Comparison of ENCODE assay signal across 19 cellular contexts in the genomic region with DNA sequence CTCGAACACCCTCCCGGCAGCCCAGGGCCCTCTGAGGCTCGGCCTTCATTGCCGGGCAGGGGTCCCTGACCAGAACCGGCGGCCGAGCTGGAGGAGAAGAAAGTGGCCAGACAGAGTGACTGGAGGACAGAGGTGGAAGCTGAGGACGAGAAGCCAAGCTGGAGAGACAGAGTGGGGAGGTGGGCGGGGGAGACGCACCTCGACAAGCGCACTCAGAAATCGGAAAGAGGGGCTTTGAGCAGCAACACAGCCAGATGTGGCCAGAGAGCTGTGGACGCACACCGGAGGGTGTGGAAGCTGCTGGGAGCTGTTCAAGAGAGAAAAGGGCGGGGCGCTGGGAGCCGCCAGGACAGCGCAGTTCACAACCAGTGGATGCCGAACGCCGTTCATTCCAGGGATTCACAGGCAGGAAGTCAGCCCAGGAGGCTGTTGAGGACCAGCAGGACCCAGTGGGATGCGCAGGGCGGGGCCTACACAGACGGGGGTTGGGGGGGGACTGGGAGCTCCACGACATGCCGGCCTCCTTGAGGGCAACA. TPM values are rescaled to one million over a fixed set of nuclear protein-coding genes. Genes with fewer than 3 reads are reported as not detected.
A peak's percentile ranks its signal among the peaks of the same experiment; 100 is the strongest.
DNase-seq lines count a peak whose midpoint lies in the region; ATAC-seq and TF ChIP-seq lines count a peak whose summit lies in the region.
"Had no signal": no experiment of that assay in that cellular context is flagged by ENCODE, and none has a peak within 500 bp of the region (broad histone marks: within the 10 kb centered on the region; RNA-seq: fewer than 3 reads in every experiment).

No MANE protein-coding gene starts in this region.

- no peaks in the 10 kb centered on the region for H3K9me3 Mint-ChIP-seq in activated CD4-positive, alpha-beta T cell treated with anti-CD3 and anti-CD28 coated beads for 36 hours (ENCODE audit: low read depth)
- H3K9me3 Mint-ChIP-seq: activated CD4-positive, alpha-beta T cell treated with anti-CD3 and anti-CD28 coated beads, Interleukin-2, amount 10 ng/mL, durations not matched to agents 24 days and 14 days; naive B cell; T-helper 1 cell treated with Interleukin-12 subunit alpha and Interleukin-12 subunit beta and Interleukin-4 antibody, amounts not matched to agents 30 μg/mL and 1 μg/mL, for 36 hours; type B pancreatic cell had no signal

- H3K4me3 ChIP-seq in gastroesophageal sphincter (no peak overlapping the region), psoas muscle (no peak overlapping the region)
- H3K4me3 ChIP-seq: dorsolateral prefrontal cortex, Peyer's patch had no signal

- H3K4me1 ChIP-seq in gastroesophageal sphincter: peaks cover 0 to 18% (median 6%) of the 10 kb centered on the region in 3 donors
- no peaks in the 10 kb centered on the region for H3K4me1 ChIP-seq in psoas muscle

- H3K27me3 ChIP-seq in gastroesophageal sphincter: no peaks in the 10 kb centered on the region
- no peaks in the 10 kb centered on the region for H3K27me3 ChIP-seq in psoas muscle (ENCODE audit: insufficient read depth in 3 of 3, low read length in 2 of 3)
- H3K27me3 ChIP-seq: dorsolateral prefrontal cortex, Peyer's patch had no signal

- no peak for TF ChIP-seq CTCF in gastroesophageal sphincter (IDR thresholded peaks at IDR 0.05)
- TF ChIP-seq CTCF in psoas muscle (IDR thresholded peaks at IDR 0.05): no peak

- CTCF ChIA-PET in activated CD4-positive, alpha-beta T cell treated with anti-CD3 and anti-CD28 coated beads for 36 hours (lab: Charles Lee): no interaction called here

- intact Hi-C loops in activated CD4-positive, alpha-beta T cell treated with anti-CD3 and anti-CD28 coated beads for 36 hours (cut with DNase I, micrococcal nuclease): no loop called here
- intact Hi-C loops in psoas muscle (cut with DNase I): no loop called here

- POLR2A ChIA-PET in activated CD4-positive, alpha-beta T cell treated with anti-CD3 and anti-CD28 coated beads for 36 hours (lab: Charles Lee): no interaction called here

- TF ChIP-seq POLR2A in gastroesophageal sphincter (IDR thresholded peaks at IDR 0.05): no peak

- H3K36me3 ChIP-seq in gastroesophageal sphincter: peaks cover 0 to 68% of the 10 kb centered on the region in 2 donors
- H3K36me3 ChIP-seq in psoas muscle (ENCODE audit: insufficient read depth in 1 of 2, low read depth in 1 of 2): peaks cover 0 to 25% of the 10 kb centered on the region in 2 donors
- H3K36me3 ChIP-seq: Peyer's patch had no signal

- H3K9me3 ChIP-seq in gastroesophageal sphincter (no peaks in the 10 kb centered on the region), psoas muscle (no peaks in the 10 kb centered on the region)
- H3K9me3 ChIP-seq: Peyer's patch had no signal

- H3K4me3 Mint-ChIP-seq in activated CD4-positive, alpha-beta T cell treated with anti-CD3 and anti-CD28 coated beads for 36 hours: no peak overlapping the region
- H3K4me3 Mint-ChIP-seq: activated CD4-positive, alpha-beta T cell treated with anti-CD3 and anti-CD28 coated beads, Interleukin-2, amount 10 ng/mL, durations not matched to agents 24 days and 14 days; CD4-positive, alpha-beta memory T cell; naive B cell; T-helper 1 cell treated with Interleukin-12 subunit alpha and Interleukin-12 subunit beta and Interleukin-4 antibody, amounts not matched to agents 30 μg/mL and 1 μg/mL, for 36 hours; type B pancreatic cell had no signal

- WGBS in gastroesophageal sphincter (ENCODE audit: low coverage in 1 of 2), 2 donors: 72 to 79% methylated on average over 4 of the region's 27 CpGs
- WGBS in psoas muscle, 3 donors: 87 to 91% (median 90%) methylated on average over 26 to 27 of the region's 27 CpGs

- no peak for DNase-seq in activated CD4-positive, alpha-beta T cell treated with anti-CD3 and anti-CD28 coated beads for 36 hours
- no peak for DNase-seq in activated CD4-positive, alpha-beta T cell treated with anti-CD3 and anti-CD28 coated beads for 48 hours
- DNase-seq in NCI-H69 (lab: John Stamatoyannopoulos, UW) (peak; percentile 23), psoas muscle (peak; percentile 24 to 38), GM19238 (ENCODE audit: insufficient read length, low spot score) (no peak)
- no peak for DNase-seq in stimulated activated CD4-positive, alpha-beta T cell treated with anti-CD3 and anti-CD28 coated beads, Interleukin-12 subunit alpha, Interleukin-12 subunit beta, amount 100 ng/mL, for 4 hours
- DNase-seq: 8988T; activated CD4-positive, alpha-beta T cell treated with anti-CD3 and anti-CD28 coated beads, Interleukin-2, amount 10 ng/mL, durations not matched to agents 24 days and 14 days; activated naive CD4-positive, alpha-beta T cell treated with anti-CD3 and anti-CD28 coated beads, Interleukin-2, amount 50 U/mL, for 16 hours; dorsolateral prefrontal cortex; naive B cell; NCI-H1436 treated with DMSO at 0.1 percent for 48 hours; NCI-H524 treated with DMSO at 0.1 percent for 48 hours had no signal

- H3K27me3 Mint-ChIP-seq in activated CD4-positive, alpha-beta T cell treated with anti-CD3 and anti-CD28 coated beads for 36 hours: no peaks in the 10 kb centered on the region
- H3K27me3 Mint-ChIP-seq: activated CD4-positive, alpha-beta T cell treated with anti-CD3 and anti-CD28 coated beads, Interleukin-2, amount 10 ng/mL, durations not matched to agents 24 days and 14 days; CD4-positive, alpha-beta memory T cell; naive B cell; type B pancreatic cell had no signal

- peak overlapping the region; percentile 37 for H3K27ac Mint-ChIP-seq in activated CD4-positive, alpha-beta T cell treated with anti-CD3 and anti-CD28 coated beads for 36 hours
- H3K27ac Mint-ChIP-seq: activated CD4-positive, alpha-beta T cell treated with anti-CD3 and anti-CD28 coated beads, Interleukin-2, amount 10 ng/mL, durations not matched to agents 24 days and 14 days; T-helper 1 cell treated with Interleukin-12 subunit alpha and Interleukin-12 subunit beta and Interleukin-4 antibody, amounts not matched to agents 30 μg/mL and 1 μg/mL, for 36 hours; type B pancreatic cell had no signal

- no peak overlapping the region for H3K27ac ChIP-seq in gastroesophageal sphincter
- H3K27ac ChIP-seq in psoas muscle: no peak overlapping the region
- H3K27ac ChIP-seq: dorsolateral prefrontal cortex, Peyer's patch had no signal

- no peak for TF ChIP-seq EP300 in gastroesophageal sphincter (IDR thresholded peaks at IDR 0.05)

- no peaks in the 10 kb centered on the region for H3K4me1 Mint-ChIP-seq in activated CD4-positive, alpha-beta T cell treated with anti-CD3 and anti-CD28 coated beads for 36 hours
- H3K4me1 Mint-ChIP-seq: activated CD4-positive, alpha-beta T cell treated with anti-CD3 and anti-CD28 coated beads, Interleukin-2, amount 10 ng/mL, durations not matched to agents 24 days and 14 days had no signal

- no peak for ATAC-seq in activated CD4-positive, alpha-beta T cell treated with anti-CD3 and anti-CD28 coated beads for 36 hours
- ATAC-seq in gastroesophageal sphincter (peak; percentile 44), psoas muscle (no peak), HG03139 (IDR thresholded peaks at IDR 0.05; ENCODE audit: unreplicated experiment) (no peak)

- H3K36me3 Mint-ChIP-seq in activated CD4-positive, alpha-beta T cell treated with anti-CD3 and anti-CD28 coated beads for 36 hours (ENCODE audit: low read depth): peaks cover 18% of the 10 kb centered on the region
- H3K36me3 Mint-ChIP-seq: type B pancreatic cell had no signal

RNA-seq across cellular contexts. Expression of gene C13orf46, which starts 28.2 kb away (rescaled TPM):
- 1 to 10 TPM; 1.6 to 2.2 TPM for total RNA-seq in activated CD4-positive, alpha-beta T cell treated with anti-CD3 and anti-CD28 coated beads for 36 hours
- total RNA-seq in gastroesophageal sphincter (1 to 10 TPM in 2 of 4 donors, under 1 TPM in 1, not detected in 1; 0.31 to 6.6 (median 5.9) TPM), psoas muscle (1 to 10 TPM in 1 of 4 donors, under 1 TPM in 3; 0.24 to 2.5 (median 0.73) TPM)
- under 1 TPM in 2 of 3 donors, not detected in 1; 0.14 to 0.53 TPM for polyA plus RNA-seq in psoas muscle

Comparison
In these comparisons a context has a peak if more than half of its experiments do, and no peak if none do; other contexts are left out.
1. DNase-seq: peak in NCI-H69 (single experiment) and psoas muscle (2 of 2); none in activated CD4-positive, alpha-beta T cell treated with anti-CD3 and anti-CD28 coated beads for 36 hours (single experiment), activated CD4-positive, alpha-beta T cell treated with anti-CD3 and anti-CD28 coated beads for 48 hours (single experiment), stimulated activated CD4-positive, alpha-beta T cell treated with anti-CD3 and anti-CD28 coated beads, Interleukin-12 subunit alpha, Interleukin-12 subunit beta, amount 100 ng/mL, for 4 hours (single experiment) and GM19238 (single experiment).